Comparison of ENCODE assay signal across 8 cellular contexts in the genomic region with DNA sequence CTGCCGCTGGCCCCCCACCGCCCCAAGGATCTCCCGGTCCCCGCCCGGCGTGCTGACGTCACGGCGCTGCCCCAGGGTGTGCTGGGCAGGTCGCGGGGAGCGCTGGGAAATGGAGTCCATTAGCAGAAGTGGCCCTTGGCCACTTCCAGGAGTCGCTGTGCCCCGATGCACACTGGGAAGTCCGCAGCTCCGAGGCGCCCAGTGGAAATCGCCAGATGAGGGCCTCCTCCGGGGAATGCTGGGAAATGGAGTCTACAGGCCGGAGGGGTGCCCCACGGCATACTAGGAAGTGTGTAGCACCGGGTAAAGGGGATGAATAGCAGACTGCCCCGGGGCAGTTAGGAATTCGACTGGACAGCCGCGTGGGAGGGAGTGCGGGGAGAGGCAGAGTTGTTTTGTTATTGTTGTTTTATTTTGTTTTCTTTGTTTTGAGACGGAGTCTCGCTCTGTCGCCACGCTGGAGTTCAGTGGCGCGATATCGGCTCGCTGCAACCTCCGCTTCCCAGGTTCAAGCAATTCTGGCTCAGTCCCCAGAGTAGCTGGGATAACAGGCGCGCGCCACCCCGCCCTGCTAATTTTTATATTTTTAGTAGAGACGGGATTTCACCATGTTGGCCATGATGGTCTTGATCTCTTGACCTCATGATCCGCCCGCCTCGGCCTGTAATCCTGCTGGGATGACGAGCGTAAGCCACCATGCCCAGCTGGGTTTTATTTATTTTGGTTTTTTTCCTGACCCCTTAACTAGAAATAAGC. TPM values are rescaled to one million over a fixed set of nuclear protein-coding genes. Genes with fewer than 3 reads are reported as not detected.
A peak's percentile ranks its signal among the peaks of the same experiment; 100 is the strongest.
DNase-seq lines count a peak whose midpoint lies in the region; ATAC-seq and TF ChIP-seq lines count a peak whose summit lies in the region.

A gene (minus strand): TSS at position 2 of the 756 bp plus-strand sequence. CDS start 94 bp downstream, outside the sequence.

- H3K79me2 ChIP-seq in ACC112 (ENCODE audit: control insufficient read depth, insufficient read depth, low read length, unreplicated experiment) (peaks cover 44% of the 10 kb centered on the region), mammary epithelial cell (ENCODE audit: insufficient read depth, low read length) (peaks cover 45% of the 10 kb centered on the region)

- H3K36me3 ChIP-seq in ACC112 (ENCODE audit: insufficient read depth, low read length) (no peaks in the 10 kb centered on the region), WERI-Rb-1 (no peaks in the 10 kb centered on the region), mammary epithelial cell (ENCODE audit: insufficient read depth, low read length) (no peaks in the 10 kb centered on the region), iPS-20b (ENCODE audit: insufficient read depth, low read depth, low read length) (no peaks in the 10 kb centered on the region)

- CTCF ChIA-PET in mammary epithelial cell (lab: Charles Lee; ENCODE audit: low non-redundant PET), result interaction anchor here (0.5 to 0.7 kb wide), 2 partner anchors 29 to 515 kb away, joined by 3 read pairs; no protein-coding TSS in a partner anchor

- H3K4me1 ChIP-seq in ACC112 (ENCODE audit: control insufficient read depth, insufficient read depth, low read length, unreplicated experiment), result peaks cover 16% of the 10 kb centered on the region
- H3K4me1 ChIP-seq in mammary epithelial cell (ENCODE audit: insufficient read depth, low read length), result peaks cover 18% of the 10 kb centered on the region
- H3K4me1 ChIP-seq in iPS-20b (ENCODE audit: insufficient read depth, low read length), result peaks cover 3% of the 10 kb centered on the region; the same call in 1 of the 2 replicates

- H4K20me1 ChIP-seq in mammary epithelial cell (ENCODE audit: insufficient read depth, low read length), result no peaks in the 10 kb centered on the region

- ATAC-seq in GM18873 (IDR thresholded peaks at IDR 0.05; ENCODE audit: low FRiP score, unreplicated experiment) (peak; percentile 81), HG03139 (IDR thresholded peaks at IDR 0.05; ENCODE audit: unreplicated experiment) (peak; percentile 72)

- H3K9me3 ChIP-seq in WERI-Rb-1 (ENCODE audit: severe bottlenecking), result no peaks in the 10 kb centered on the region
- no peaks in the 10 kb centered on the region for H3K9me3 ChIP-seq in mammary epithelial cell (replicated peaks; ENCODE audit: insufficient read depth, low read length)
- no peaks in the 10 kb centered on the region for H3K9me3 ChIP-seq in iPS-20b (ENCODE audit: insufficient read depth, low read depth, low read length)

- H3K27me3 ChIP-seq in ACC112 (ENCODE audit: insufficient read depth, low read length) (no peaks in the 10 kb centered on the region), WERI-Rb-1 (ENCODE audit: insufficient read depth, low read depth, severe bottlenecking) (no peaks in the 10 kb centered on the region), mammary epithelial cell (ENCODE audit: insufficient read depth, low read length) (no peaks in the 10 kb centered on the region), iPS-20b (ENCODE audit: insufficient read depth, low read length) (no peaks in the 10 kb centered on the region)

- H3K4me3 ChIP-seq in ACC112 (ENCODE audit: low read depth, low read length), result peak within 1 kb of the TSS; percentile 84
- H3K4me3 ChIP-seq in WERI-Rb-1 (ENCODE audit: low read depth, low read length), result peak within 1 kb of the TSS; percentile 94
- peak within 1 kb of the TSS; percentile 88 to 96 (median 92) for H3K4me3 ChIP-seq in mammary epithelial cell (replicated peaks in 1 of 3; ENCODE audit: insufficient read depth in 1 of 3, low read depth in 2 of 3, low read length in 3 of 3)
- H3K4me3 ChIP-seq in iPS-20b (ENCODE audit: low read length), result peak within 1 kb of the TSS; percentile 89
- H3K4me3 ChIP-seq in skin epidermis, result peak within 1 kb of the TSS; percentile 67 to 90 (median 85)

- in situ Hi-C loops in mammary epithelial cell (cut with MboI; ENCODE audit: low sequenced_read_pairs in 2 of 2), result loop anchor here in 1 of 2 donors (25.0 kb wide), 1 partner anchor 544 kb away; a partner anchor contains a TSS

- BruUV-seq in mammary epithelial cell (replicated peaks; lab: Mats Ljungman, UMichigan), result TSS peak; percentile 39

- peak within 1 kb of the TSS; percentile 79 for H2AFZ ChIP-seq in ACC112 (ENCODE audit: low read length, unreplicated experiment)
- peak within 1 kb of the TSS; percentile 97 for H2AFZ ChIP-seq in mammary epithelial cell (ENCODE audit: low read depth, low read length)

- TF ChIP-seq CTCF in WERI-Rb-1 (IDR thresholded peaks at IDR 0.05; ENCODE audit: low read depth, low read length), result no peak
- TF ChIP-seq CTCF in mammary epithelial cell (conservative IDR thresholded peaks at IDR 0.05 in 1 of 2, IDR thresholded peaks at IDR 0.05 in 1 of 2; ENCODE audit: extremely low read depth in 1 of 2, insufficient read depth in 1 of 2, low read depth in 1 of 2, low read length in 2 of 2), result peak in 1 of 2 donors; percentile 7

- WGBS in mammary epithelial cell (ENCODE audit: low coverage, missing lambda C conversion rate), result 11% methylated on average over 32 of the region's 46 CpGs

- peak within 1 kb of the TSS; percentile 43; the same call in 1 of the 2 replicates for H3K27ac ChIP-seq in ACC112 (ENCODE audit: low read depth, low read length)
- peak within 1 kb of the TSS; percentile 79 for H3K27ac ChIP-seq in WERI-Rb-1
- peak within 1 kb of the TSS; percentile 58 for H3K27ac ChIP-seq in mammary epithelial cell (ENCODE audit: insufficient read depth, low read depth, low read length)
- peak within 1 kb of the TSS; percentile 30 for H3K27ac ChIP-seq in iPS-20b (ENCODE audit: low read length)
- H3K27ac ChIP-seq in skin epidermis, result peak within 1 kb of the TSS in 20 of 21 experiments; percentile 62 to 89 (median 82)

- peak; percentile 100 for DNase-seq in NCI-H2227 (lab: John Stamatoyannopoulos, UW; ENCODE audit: unreplicated experiment)
- DNase-seq in WERI-Rb-1, result peak; percentile 98
- DNase-seq in mammary epithelial cell, result peak; percentile 99

- dilution Hi-C loops in mammary epithelial cell (cut with HindIII; ENCODE audit: low sequenced_read_pairs), result loop anchor here (5.0 to 10.0 kb wide), 6 partner anchors 54 to 504 kb away; a partner anchor contains a TSS

- H3K9ac ChIP-seq in mammary epithelial cell (ENCODE audit: insufficient read depth, low read length) (peak within 1 kb of the TSS; percentile 87), iPS-20b (ENCODE audit: low read depth, low read length) (peak within 1 kb of the TSS; percentile 72; the same call in 1 of the 2 replicates)

- H3K4me2 ChIP-seq in mammary epithelial cell (ENCODE audit: insufficient read depth, low read depth, low read length), result peak within 1 kb of the TSS; percentile 98

- intact Hi-C loops in mammary epithelial cell (cut with micrococcal nuclease), result loop anchor here (1.0 to 2.0 kb wide), 3 partner anchors 29 to 98 kb away; no protein-coding TSS in a partner anchor

RNA-seq across cellular contexts. Expression of the gene that starts here (rescaled TPM):
- total RNA-seq in mammary epithelial cell, result 10 to 100 TPM; 29.8 to 74.8 TPM
- 27.5 TPM for polyA plus RNA-seq in mammary epithelial cell
- 6.7 TPM for polyA minus RNA-seq in mammary epithelial cell

Comparison
In these comparisons a context has a peak if more than half of its experiments do, and no peak if none do; other contexts are left out.
1. Peak in every context shown above with its lines: DNase-seq, ATAC-seq, H3K4me3 ChIP-seq and H3K27ac ChIP-seq.
2. H3K27ac ChIP-seq: peak in every context shown above with its lines; median percentile 82 in skin epidermis; 79 in WERI-Rb-1; 58 in mammary epithelial cell; 43 in ACC112; 30 in iPS-20b.